In genomic region chr14:52949711-52950409, GRCh38 we compare ENCODE assay signal across 8 cellular contexts. TPM values are rescaled to one million over a fixed set of nuclear protein-coding genes. Genes with fewer than 3 reads are reported as not detected.
A peak's percentile ranks its signal among the peaks of the same experiment; 100 is the strongest.
DNase-seq lines count a peak whose midpoint lies in the region; ATAC-seq and TF ChIP-seq lines count a peak whose summit lies in the region.

No MANE protein-coding gene starts in this region.

- no peak for ATAC-seq in activated naive CD8-positive, alpha-beta T cell treated with anti-CD3 and anti-CD28 coated beads, Interleukin-2, amount 10 ng/mL, durations not matched to agents 7 days and 5 days (ENCODE audit: low read depth)
- ATAC-seq in left ventricle myocardium superior (peak; percentile 53), psoas muscle (peak in 3 of 4 donors; percentile 37 to 59 (median 42)), HG03520 (IDR thresholded peaks at IDR 0.05; ENCODE audit: unreplicated experiment) (no peak)

- H3K27me3 ChIP-seq in BLaER1 (peaks cover 63% of the 10 kb centered on the region), HUES6 (ENCODE audit: control insufficient read depth, insufficient read depth, low read length) (no peaks in the 10 kb centered on the region), psoas muscle (ENCODE audit: insufficient read depth in 3 of 3, low read length in 2 of 3) (no peaks in the 10 kb centered on the region)

- H3K4me3 Mint-ChIP-seq in activated naive CD8-positive, alpha-beta T cell treated with anti-CD3 and anti-CD28 coated beads, Interleukin-2, amount 10 ng/mL, durations not matched to agents 7 days and 5 days = peak overlapping the region; percentile 88

- H3K36me3 ChIP-seq in BLaER1 (no peaks in the 10 kb centered on the region), HUES6 (ENCODE audit: control insufficient read depth, insufficient read depth, low read length) (peaks cover 15% of the 10 kb centered on the region), psoas muscle (ENCODE audit: insufficient read depth in 1 of 2, low read depth in 1 of 2) (peaks cover 0 to 17% of the 10 kb centered on the region in 2 donors)

- no peak for TF ChIP-seq CTCF in psoas muscle (IDR thresholded peaks at IDR 0.05)

- no peaks in the 10 kb centered on the region for H3K36me3 Mint-ChIP-seq in activated naive CD8-positive, alpha-beta T cell treated with anti-CD3 and anti-CD28 coated beads, Interleukin-2, amount 10 ng/mL, durations not matched to agents 7 days and 5 days

- peak overlapping the region; percentile 96 for H3K4me2 ChIP-seq in BLaER1

- H3K4me1 ChIP-seq in BLaER1 (peaks cover 12% of the 10 kb centered on the region), HUES6 (ENCODE audit: control insufficient read depth, insufficient read depth, low read length) (peaks cover 36% of the 10 kb centered on the region), psoas muscle (peaks cover 18% of the 10 kb centered on the region)

- peaks cover 17% of the 10 kb centered on the region for H3K4me1 Mint-ChIP-seq in activated naive CD8-positive, alpha-beta T cell treated with anti-CD3 and anti-CD28 coated beads, Interleukin-2, amount 10 ng/mL, durations not matched to agents 7 days and 5 days

- POLR2A ChIA-PET in activated naive CD8-positive, alpha-beta T cell treated with anti-CD3 and anti-CD28 coated beads, Interleukin-2, amount 10 ng/mL, durations not matched to agents 7 days and 5 days (lab: Charles Lee) = no interaction called here

- no peak overlapping the region for H3K27ac Mint-ChIP-seq in activated naive CD8-positive, alpha-beta T cell treated with anti-CD3 and anti-CD28 coated beads, Interleukin-2, amount 10 ng/mL, durations not matched to agents 7 days and 5 days

- H3K4me3 ChIP-seq in BLaER1 (peak overlapping the region; percentile 73), HUES6 (ENCODE audit: low read depth, low read length) (peak overlapping the region; percentile 81), psoas muscle (peak overlapping the region; percentile 96)

- H3K9me3 Mint-ChIP-seq in activated naive CD8-positive, alpha-beta T cell treated with anti-CD3 and anti-CD28 coated beads, Interleukin-2, amount 10 ng/mL, durations not matched to agents 7 days and 5 days = no peaks in the 10 kb centered on the region

- H3K27ac ChIP-seq in BLaER1 = no peak overlapping the region
- H3K27ac ChIP-seq in HUES6 (ENCODE audit: low read depth, low read length) = no peak overlapping the region; the same call in 1 of the 2 replicates
- H3K27ac ChIP-seq in psoas muscle = peak overlapping the region; percentile 99

- no peak for DNase-seq in activated naive CD8-positive, alpha-beta T cell treated with anti-CD3 and anti-CD28 coated beads, Interleukin-2, amount 10 ng/mL, durations not matched to agents 7 days and 5 days
- DNase-seq in left ventricle myocardium superior = no peak
- no peak for DNase-seq in psoas muscle
- DNase-seq in GM19240 (ENCODE audit: insufficient read length, low spot score) = no peak
- no peak for DNase-seq in activated CD8-positive, alpha-beta memory T cell treated with anti-CD3 and anti-CD28 coated beads for 24 hours

- peaks cover 68% of the 10 kb centered on the region for H3K27me3 Mint-ChIP-seq in activated naive CD8-positive, alpha-beta T cell treated with anti-CD3 and anti-CD28 coated beads, Interleukin-2, amount 10 ng/mL, durations not matched to agents 7 days and 5 days

- H3K9me3 ChIP-seq in BLaER1 (no peaks in the 10 kb centered on the region), HUES6 (ENCODE audit: control insufficient read depth, insufficient read depth, low read depth, low read length) (no peaks in the 10 kb centered on the region), psoas muscle (no peaks in the 10 kb centered on the region)

- WGBS in psoas muscle, 3 donors = 1% methylated on average over 24 of the region's 24 CpGs

- H4K20me1 ChIP-seq in BLaER1 = peaks cover 32% of the 10 kb centered on the region

- intact Hi-C loops in left ventricle myocardium superior (cut with micrococcal nuclease) = loop anchor here (10.0 kb wide), 1 partner anchor 75 kb away; no protein-coding TSS in a partner anchor
- intact Hi-C loops in psoas muscle (cut with DNase I) = loop anchor here (1.0 to 10.0 kb wide), 4 partner anchors 33 to 75 kb away; no protein-coding TSS in a partner anchor

- no peak overlapping the region for H3K9ac ChIP-seq in BLaER1
- H3K9ac ChIP-seq in HUES6 (ENCODE audit: low read length) = peak overlapping the region; percentile 82

RNA-seq across cellular contexts. Expression of gene FERMT2, which starts 1.0 kb away (rescaled TPM):
- under 1 TPM; 0.14 to 0.23 TPM for total RNA-seq in activated naive CD8-positive, alpha-beta T cell treated with anti-CD3 and anti-CD28 coated beads, Interleukin-2, amount 10 ng/mL, durations not matched to agents 7 days and 5 days
- total RNA-seq in left ventricle myocardium superior = 116 TPM
- total RNA-seq in psoas muscle = 100 to 1,000 TPM in 1 of 4 donors, 10 to 100 TPM in 3; 57.5 to 104 (median 78.9) TPM
- 100 to 1,000 TPM in 1 of 3 donors, 10 to 100 TPM in 2; 36.6 to 219 (median 40.8) TPM for polyA plus RNA-seq in psoas muscle

Comparison
In these comparisons a context has a peak if more than half of its experiments do, and no peak if none do; other contexts are left out.
1. ATAC-seq: peak in left ventricle myocardium superior (single experiment) and psoas muscle (3 of 4); none in activated naive CD8-positive, alpha-beta T cell treated with anti-CD3 and anti-CD28 coated beads, Interleukin-2, amount 10 ng/mL, durations not matched to agents 7 days and 5 days (single experiment) and HG03520 (single experiment).
2. RNA of gene FERMT2, which starts 1.0 kb away (total RNA-seq): 116 TPM in left ventricle myocardium superior (single experiment) and 57.5 to 104 TPM in psoas muscle; 0.14 to 0.23 TPM in activated naive CD8-positive, alpha-beta T cell treated with anti-CD3 and anti-CD28 coated beads, Interleukin-2, amount 10 ng/mL, durations not matched to agents 7 days and 5 days; every median in the first group is over 10 times any median in the second.
3. Peak in every context shown above with its lines, with median percentiles within 50 percentile points of each other: H3K4me3 ChIP-seq.